8 cellular contexts compared by ENCODE assay signal in the genomic region with DNA sequence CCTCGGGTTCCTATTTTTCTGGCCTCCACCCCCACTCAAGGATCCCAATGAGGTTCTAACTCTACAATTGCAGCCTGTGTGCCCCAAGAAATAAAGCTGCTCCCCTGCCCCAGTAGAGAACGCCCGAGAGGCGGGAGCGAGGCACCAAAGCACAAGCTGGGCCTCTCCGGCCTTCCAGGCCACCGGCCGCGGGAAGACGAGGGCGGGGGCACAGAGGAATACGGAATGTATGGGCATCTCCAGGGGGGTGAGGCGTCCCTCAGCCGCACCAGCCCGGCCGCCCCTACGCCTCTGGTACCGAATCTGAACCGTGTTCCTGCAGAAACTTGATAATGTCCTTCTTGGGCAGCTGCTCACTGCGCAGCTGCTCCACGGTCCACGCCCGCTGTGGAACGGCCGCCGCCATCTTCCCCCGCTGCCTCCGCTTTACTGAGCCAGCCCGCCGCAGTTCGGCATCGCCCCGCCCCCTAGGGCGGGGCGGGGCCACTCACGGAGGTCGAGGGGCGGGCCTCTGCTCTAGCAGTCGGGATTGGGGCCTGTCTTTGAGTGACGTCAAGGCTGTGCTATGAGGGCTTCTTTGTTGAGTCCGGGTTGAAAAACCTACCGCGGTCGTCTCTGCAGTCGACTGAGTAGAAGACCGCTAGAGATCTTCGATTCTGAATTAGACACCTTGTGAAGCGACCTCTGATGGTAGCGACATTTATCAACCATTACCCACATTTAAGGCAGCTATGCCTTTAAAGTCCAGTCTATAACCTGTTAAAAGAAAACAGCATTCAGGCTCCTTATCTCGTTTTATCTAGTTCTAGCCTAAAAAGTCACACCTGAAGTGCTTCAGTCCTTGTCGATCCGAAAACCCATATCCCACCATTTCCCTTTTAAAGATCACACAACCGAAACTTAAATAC. TPM values are rescaled to one million over a fixed set of nuclear protein-coding genes. Genes with fewer than 3 reads are reported as not detected.
A peak's percentile ranks its signal among the peaks of the same experiment; 100 is the strongest.
DNase-seq lines count a peak whose midpoint lies in the region; ATAC-seq and TF ChIP-seq lines count a peak whose summit lies in the region.

Gene FKBP3, minus strand, starts transcription at position 431 of the 908 bp plus-strand sequence. Its CDS starts 25 bp downstream, at position 406.

- TF ChIP-seq RAD21 in IMR-90 (IDR thresholded peaks at IDR 0.05; ENCODE audit: low read length), result no peak; the same call in 1 of the 2 replicates

- no peaks in the 10 kb centered on the region for H3K9me1 ChIP-seq in IMR-90 (ENCODE audit: insufficient read depth, low read length)

- DNase-seq in DMS 273 treated with DMSO at 0.1 percent for 48 hours (lab: John Stamatoyannopoulos, UW), result peak; percentile 97
- peak; percentile 99 for DNase-seq in IMR-90
- DNase-seq in OCI-M1 (lab: John Stamatoyannopoulos, UW), result peak; percentile 98
- peak; percentile 93 for DNase-seq in activated T-cell treated with anti-CD3 and anti-CD28 coated beads for 4 hours
- DNase-seq in epithelial cell of prostate (ENCODE audit: low read depth, low spot score), result peak; percentile 95
- DNase-seq in mucosa of gallbladder (ENCODE audit: low spot score), result peak; percentile 98
- DNase-seq in stimulated activated CD8-positive, alpha-beta memory T cell treated with anti-CD3 and anti-CD28 coated beads, Interleukin-4, amount 100 ng/mL, for 48 hours, result peak; percentile 94

- peak within 1 kb of the TSS; percentile 91 for H3K23ac ChIP-seq in IMR-90 (ENCODE audit: low read depth, low read length)

- H4K91ac ChIP-seq in IMR-90 (ENCODE audit: insufficient read depth, low read depth, low read length), result peak within 1 kb of the TSS; percentile 88

- H2AK5ac ChIP-seq in IMR-90 (ENCODE audit: low read depth, low read length), result peak within 1 kb of the TSS; percentile 42; the same call in 1 of the 2 replicates

- peaks cover 8 to 23% of the 10 kb centered on the region in 2 experiments; a peak in 3 of 4 replicates for H3K79me1 ChIP-seq in IMR-90 (ENCODE audit: low read depth in 1 of 2, low read length in 2 of 2)

- H3K4ac ChIP-seq in IMR-90 (ENCODE audit: low read depth, low read length), result peak within 1 kb of the TSS; percentile 93

- H2BK120ac ChIP-seq in IMR-90 (ENCODE audit: low read depth, low read length), result peak within 1 kb of the TSS; percentile 84

- H2BK15ac ChIP-seq in IMR-90 (ENCODE audit: low read depth, low read length), result peak within 1 kb of the TSS; percentile 26; the same call in 1 of the 3 replicates

- H3K9ac ChIP-seq in IMR-90 (ENCODE audit: low read depth, low read length), result peak within 1 kb of the TSS; percentile 93

- no TSS peak for BruUV-seq in IMR-90 (replicated peaks; lab: Mats Ljungman, UMichigan)

- intact Hi-C loops in IMR-90 (cut with micrococcal nuclease), result loop anchor here (1.0 to 2.0 kb wide), 2 partner anchors 119 to 134 kb away; partner anchors contain the start of gene MIS18BP1

- H3K27ac ChIP-seq in IMR-90 (ENCODE audit: insufficient read depth, low read length) (peak within 1 kb of the TSS; percentile 89), epithelial cell of prostate (peak within 1 kb of the TSS; percentile 79)

- POLR2A ChIA-PET in IMR-90 (lab: Charles Lee; ENCODE audit: unreplicated experiment), result interaction anchor here (0.6 kb wide), 1 partner anchor 174 kb away, joined by 3 read pairs; no protein-coding TSS in a partner anchor

- dilution Hi-C loops in IMR-90 (cut with HindIII; ENCODE audit: low sequenced_read_pairs, unreplicated experiment), result no loop called here

- H2AFZ ChIP-seq in IMR-90 (replicated peaks; ENCODE audit: low read length, poor library complexity), result peak within 1 kb of the TSS; percentile 96

- peak within 1 kb of the TSS; percentile 86 for H2BK5ac ChIP-seq in IMR-90 (ENCODE audit: low read depth, low read length, poor library complexity, severe bottlenecking)

- ATAC-seq in GM21526 (IDR thresholded peaks at IDR 0.05; ENCODE audit: low FRiP score, unreplicated experiment), result peak; percentile 92
- ATAC-seq in IMR-90 (ENCODE audit: low read depth), result peak; percentile 96

- peak within 1 kb of the TSS; percentile 91 for H3K4me3 ChIP-seq in IMR-90 (ENCODE audit: insufficient read depth, low read depth, low read length)

- H3K9me3 ChIP-seq in IMR-90 (ENCODE audit: control insufficient read depth, insufficient read depth, low read length), result no peaks in the 10 kb centered on the region

- H3K27me3 ChIP-seq in IMR-90 (ENCODE audit: control insufficient read depth, insufficient read depth, low read length), result no peaks in the 10 kb centered on the region

- peak within 1 kb of the TSS; percentile 88 for H3K18ac ChIP-seq in IMR-90 (ENCODE audit: low read depth, low read length)

- H2BK20ac ChIP-seq in IMR-90 (ENCODE audit: low read depth, low read length), result peak within 1 kb of the TSS; percentile 65

- CTCF ChIA-PET in IMR-90 (lab: Yijun Ruan, JAX), result no interaction called here

- peak; percentile 72 for TF ChIP-seq POLR2A in IMR-90 (IDR thresholded peaks at IDR 0.05; ENCODE audit: low read depth, low read length)

- peak within 1 kb of the TSS; percentile 90 to 97 for H4K8ac ChIP-seq in IMR-90 (ENCODE audit: low read depth in 2 of 2, low read length in 2 of 2)

- 0 out of 2 replicates have a peak, but pooled peaks have one; percentile 16 for TF ChIP-seq CTCF in IMR-90 (conservative IDR thresholded peaks at IDR 0.05; ENCODE audit: low read depth, low read length)

- peak within 1 kb of the TSS; percentile 91 for H4K5ac ChIP-seq in IMR-90 (ENCODE audit: low read depth, low read length)

- 2% methylated on average over 8 of the region's 53 CpGs; no CpG with 5 or more reads in 1 of the 2 experiments for WGBS in IMR-90 (ENCODE audit: extremely low coverage in 2 of 2, insufficient read length in 1 of 2), 2 experiments

- H3K14ac ChIP-seq in IMR-90 (replicated peaks; ENCODE audit: low read depth, low read length), result peak within 1 kb of the TSS; percentile 93

- no peaks in the 10 kb centered on the region for H3K36me3 ChIP-seq in IMR-90 (ENCODE audit: control insufficient read depth, insufficient read depth, low read length)

- H4K20me1 ChIP-seq in IMR-90 (ENCODE audit: insufficient read depth, low read length), result no peaks in the 10 kb centered on the region

- no peaks in the 10 kb centered on the region for H3K4me1 ChIP-seq in IMR-90 (ENCODE audit: control insufficient read depth, insufficient read depth, low read length)

- peak within 1 kb of the TSS; percentile 86 for H3K56ac ChIP-seq in IMR-90 (ENCODE audit: extremely low read depth, insufficient read depth, low read length)

- H3K4me2 ChIP-seq in IMR-90 (ENCODE audit: low read depth, low read length), result peak within 1 kb of the TSS; percentile 80

- peak within 1 kb of the TSS; percentile 75 for H2AK9ac ChIP-seq in IMR-90 (replicated peaks; ENCODE audit: low read depth, low read length, poor library complexity)

- in situ Hi-C loops in IMR-90 (cut with MboI; ENCODE audit: low sequenced_read_pairs), result loop anchor here (10.0 kb wide), 1 partner anchor 170 kb away; the partner anchor contains the start of genes KLHL28 and TOGARAM1

TF ChIP-seq in IMR-90, 13 proteins besides CTCF, POLR2A, EP300 and RAD21:
- TF ChIP-seq CHD1 (IDR thresholded peaks at IDR 0.05; ENCODE audit: low read depth, low read length), result peak; percentile 99; the same call in 1 of the 2 replicates
- TF ChIP-seq MAZ (IDR thresholded peaks at IDR 0.05; ENCODE audit: borderline replicate concordance, low read depth, low read length), result peak; percentile 90
- no peak for TF ChIP-seq RCOR1 (IDR thresholded peaks at IDR 0.05; ENCODE audit: insufficient replicate concordance, low read length)
- peak; percentile 96 for TF ChIP-seq BHLHE40 (IDR thresholded peaks at IDR 0.05; ENCODE audit: low read depth, low read length)
- TF ChIP-seq MXI1 (IDR thresholded peaks at IDR 0.05; ENCODE audit: borderline replicate concordance, low read depth, low read length), result peak; percentile 27; the same call in 1 of the 2 replicates
- TF ChIP-seq CEBPB (IDR thresholded peaks at IDR 0.05; ENCODE audit: low read depth, low read length), result no peak

RNA-seq across cellular contexts. Expression of gene FKBP3, which starts in this region (rescaled TPM):
- total RNA-seq in IMR-90 (2012; rRNA removed), result 8.6 and 31.1 TPM in 2 replicates
- 40.2 and 45.3 TPM in 2 replicates for polyA plus RNA-seq in IMR-90 (2012; rRNA removed)
- polyA plus RNA-seq in IMR-90 (2012; cell fraction: cytosol; rRNA removed), result 3.9 and 7.7 TPM in 2 replicates
- polyA plus RNA-seq in IMR-90 (2012; cell fraction: nucleus; rRNA removed; ENCODE audit: low replicate concordance), result 2.7 and 24.7 TPM in 2 replicates
- 39.0 TPM for total RNA-seq in mucosa of gallbladder

Comparison
In these comparisons a context has a peak if more than half of its experiments do, and no peak if none do; other contexts are left out.
1. Peak in every context shown above with its lines: DNase-seq, ATAC-seq, H3K4me3 ChIP-seq and H3K27ac ChIP-seq.